8 cellular contexts compared by ENCODE assay signal in genomic region chr12:124565656-124566180, GRCh38. TPM values are rescaled to one million over a fixed set of nuclear protein-coding genes. Genes with fewer than 3 reads are reported as not detected.
DNase-seq lines count a peak whose midpoint lies in the region; ATAC-seq and TF ChIP-seq lines count a peak whose summit lies in the region.

No MANE protein-coding gene starts in this region.

- H3K27me3 ChIP-seq in SJSA1 (replicated peaks): no peaks in the 10 kb centered on the region
- no peaks in the 10 kb centered on the region for H3K27me3 ChIP-seq in rectal smooth muscle tissue (ENCODE audit: control insufficient read depth, insufficient read depth, low read length)

- H3K9ac ChIP-seq in rectal smooth muscle tissue (ENCODE audit: low read length): no peak overlapping the region

- peaks cover 38% of the 10 kb centered on the region for H3K4me1 ChIP-seq in SJSA1 (replicated peaks)
- peaks cover 28% of the 10 kb centered on the region for H3K4me1 ChIP-seq in rectal smooth muscle tissue (ENCODE audit: control insufficient read depth, insufficient read depth, low read length)

- H3K27ac ChIP-seq in SJSA1 (no peak overlapping the region), rectal smooth muscle tissue (ENCODE audit: low read depth, low read length) (peak overlapping the region; percentile 96)

- TF ChIP-seq CTCF in fibroblast of mammary gland (conservative IDR thresholded peaks at IDR 0.05; ENCODE audit: control insufficient read depth, insufficient read depth, low read depth, low read length): no peak

- H3K4me3 ChIP-seq in GM08714 (ENCODE audit: low read length) (peak overlapping the region; percentile 94), SJSA1 (peak overlapping the region; percentile 98), fibroblast of mammary gland (ENCODE audit: control insufficient read depth, low read depth, low read length) (peak overlapping the region; percentile 80), rectal smooth muscle tissue (ENCODE audit: low read length) (peak overlapping the region; percentile 90)

- peaks cover 26% of the 10 kb centered on the region for H3K36me3 ChIP-seq in SJSA1
- H3K36me3 ChIP-seq in rectal smooth muscle tissue (ENCODE audit: control insufficient read depth, insufficient read depth, low read length): no peaks in the 10 kb centered on the region

- no peaks in the 10 kb centered on the region for H3K9me3 ChIP-seq in SJSA1 (replicated peaks)

- DNase-seq in SJSA1 (ENCODE audit: low read depth in 1 of 2, low spot score in 2 of 2) (no peak), fibroblast of mammary gland (ENCODE audit: low read depth) (no peak), anterior cingulate cortex (lab: John Stamatoyannopoulos, UW) (no peak), amygdala (lab: John Stamatoyannopoulos, UW) (no peak)
- no peak for DNase-seq in activated CD8-positive, alpha-beta memory T cell treated with anti-CD3 and anti-CD28 coated beads for 24 hours

- no peak for ATAC-seq in HG02678 (IDR thresholded peaks at IDR 0.05; ENCODE audit: unreplicated experiment)

RNA-seq across cellular contexts. Expression of gene NCOR2, which starts 1.7 kb away (rescaled TPM):
- 40.0 and 44.3 TPM in 2 replicates for total RNA-seq in SJSA1 (2014; rRNA removed; shearing (Covaris generic))
